1 cellular context compared by ENCODE assay signal in genomic region chr20:16711859-16712258, GRCh38.
TF ChIP-seq lines count a peak whose summit lies in the region.

No MANE protein-coding gene starts in this region.

TF ChIP-seq in K562, 482 proteins besides CTCF, POLR2A, EP300 and RAD21:
- TF ChIP-seq FOXM1 (IDR thresholded peaks at IDR 0.05; ENCODE audit: low read depth) (no peak), FOXM1 (CRISPR knock-in tag; IDR thresholded peaks at IDR 0.05; ENCODE audit: low read depth) (no peak), CEBPG (CRISPR knock-in tag; IDR thresholded peaks at IDR 0.05) (no peak), CEBPG (tag; conservative IDR thresholded peaks at IDR 0.05 in 1 of 2, IDR thresholded peaks at IDR 0.05 in 1 of 2) (peak; percentile 71 to 94), ZNF324 (CRISPR knock-in tag; IDR thresholded peaks at IDR 0.05) (no peak), ATF3 (IDR thresholded peaks at IDR 0.05) (peak; percentile 37; the same call in 1 of the 2 replicates), ATF3 (CRISPR knock-in tag; conservative IDR thresholded peaks at IDR 0.05) (no peak), CEBPB (tag; IDR thresholded peaks at IDR 0.05) (peak; percentile 62), ZNF609 (CRISPR knock-in tag; IDR thresholded peaks at IDR 0.05; ENCODE audit: borderline replicate concordance) (no peak)
TF ChIP-seq in K562: peak in this region for 3.
